In genomic region chr14:22846811-22847307, GRCh38 we compare ENCODE assay signal across 15 cellular contexts. TPM values are rescaled to one million over a fixed set of nuclear protein-coding genes. Genes with fewer than 3 reads are reported as not detected.
DNase-seq lines count a peak whose midpoint lies in the region; TF ChIP-seq lines count a peak whose summit lies in the region.
"Had no signal": no experiment of that assay in that cellular context is flagged by ENCODE, and none has a peak within 500 bp of the region (broad histone marks: within the 10 kb centered on the region; RNA-seq: fewer than 3 reads in every experiment).

No MANE protein-coding gene starts in this region.

- WGBS in GM23248 (ENCODE audit: low coverage in 1 of 2, low lambda C conversion rate in 2 of 2, missing lambda C conversion rate in 2 of 2), 2 experiments = 42 to 47% methylated on average over 8 to 11 of the region's 11 CpGs
- 64% methylated on average over 6 of the region's 11 CpGs for WGBS in mammary epithelial cell (ENCODE audit: low coverage, missing lambda C conversion rate)

- H3F3A ChIP-seq in GM23248 (ENCODE audit: insufficient read depth) = peaks cover 84% of the 10 kb centered on the region

- H3K36me3 ChIP-seq in GM23248 (ENCODE audit: low read depth) (peaks cover 43% of the 10 kb centered on the region), mammary epithelial cell (ENCODE audit: insufficient read depth, low read length) (peaks cover 37% of the 10 kb centered on the region), muscle layer of duodenum (ENCODE audit: control insufficient read depth in 1 of 2, insufficient read depth in 2 of 2, low read length in 2 of 2) (peaks cover 39 to 54% of the 10 kb centered on the region in 2 donors), stomach smooth muscle (ENCODE audit: control insufficient read depth in 2 of 2, insufficient read depth in 2 of 2, low read length in 2 of 2) (peaks cover 41 to 42% of the 10 kb centered on the region in 2 donors)

- no peak overlapping the region for H3K4me3 ChIP-seq in GM23248
- no peak overlapping the region for H3K4me3 ChIP-seq in mammary epithelial cell (replicated peaks in 1 of 3; ENCODE audit: insufficient read depth in 1 of 3, low read depth in 2 of 3, low read length in 3 of 3)
- no peak overlapping the region for H3K4me3 ChIP-seq in muscle layer of duodenum (ENCODE audit: low read depth in 1 of 2, low read length in 2 of 2)
- no peak overlapping the region for H3K4me3 ChIP-seq in stomach smooth muscle (ENCODE audit: low read length in 2 of 2)
- H3K4me3 ChIP-seq: GM23338, psoas muscle had no signal

- no peaks in the 10 kb centered on the region for H4K20me1 ChIP-seq in GM23248 (ENCODE audit: insufficient read depth)
- H4K20me1 ChIP-seq in mammary epithelial cell (ENCODE audit: insufficient read depth, low read length) = no peaks in the 10 kb centered on the region

- H3K4me2 ChIP-seq in GM23248 (ENCODE audit: unreplicated experiment) (peak overlapping the region; percentile 14), mammary epithelial cell (ENCODE audit: insufficient read depth, low read depth, low read length) (peak overlapping the region; percentile 1)
- H3K4me2 ChIP-seq: GM23338 had no signal

- no peaks in the 10 kb centered on the region for H3K9me2 ChIP-seq in GM23248 (ENCODE audit: insufficient read depth)

- intact Hi-C loops in mammary epithelial cell (cut with micrococcal nuclease) = no loop called here

- in situ Hi-C loops in GM23248 (cut with MboI) = no loop called here
- in situ Hi-C loops in mammary epithelial cell (cut with MboI; ENCODE audit: low sequenced_read_pairs in 2 of 2) = loop anchor here in 1 of 2 donors (25.0 kb wide), 1 partner anchor 285 kb away; no protein-coding TSS in a partner anchor

- TF ChIP-seq CTCF in mammary epithelial cell (conservative IDR thresholded peaks at IDR 0.05 in 1 of 2, IDR thresholded peaks at IDR 0.05 in 1 of 2; ENCODE audit: extremely low read depth in 1 of 2, insufficient read depth in 1 of 2, low read depth in 1 of 2, low read length in 2 of 2) = no peak

- no peaks in the 10 kb centered on the region for H3K9me3 ChIP-seq in GM23248 (ENCODE audit: low read depth)
- no peaks in the 10 kb centered on the region for H3K9me3 ChIP-seq in mammary epithelial cell (replicated peaks; ENCODE audit: insufficient read depth, low read length)
- no peaks in the 10 kb centered on the region for H3K9me3 ChIP-seq in muscle layer of duodenum (ENCODE audit: control insufficient read depth in 1 of 2, low read length in 2 of 2)
- no peaks in the 10 kb centered on the region for H3K9me3 ChIP-seq in stomach smooth muscle (ENCODE audit: control insufficient read depth in 2 of 2, low read length in 2 of 2)
- H3K9me3 ChIP-seq: psoas muscle had no signal

- H3K27me3 ChIP-seq in GM23248 (replicated peaks; ENCODE audit: insufficient read depth) (no peaks in the 10 kb centered on the region), mammary epithelial cell (ENCODE audit: insufficient read depth, low read length) (no peaks in the 10 kb centered on the region), muscle layer of duodenum (ENCODE audit: low read depth, low read length) (no peaks in the 10 kb centered on the region), stomach smooth muscle (ENCODE audit: control insufficient read depth in 1 of 2, insufficient read depth in 2 of 2, low read length in 2 of 2) (no peaks in the 10 kb centered on the region)
- H3K27me3 ChIP-seq: foreskin keratinocyte had no signal

- H3K4me1 ChIP-seq in GM23248 (ENCODE audit: insufficient read depth) (peaks cover 67% of the 10 kb centered on the region), mammary epithelial cell (ENCODE audit: insufficient read depth, low read length) (peaks cover 67% of the 10 kb centered on the region), muscle layer of duodenum (ENCODE audit: control insufficient read depth in 1 of 2, insufficient read depth in 2 of 2, low read length in 2 of 2) (peaks cover 19 to 61% of the 10 kb centered on the region in 2 donors), stomach smooth muscle (ENCODE audit: control insufficient read depth, insufficient read depth, low read length) (peaks cover 74% of the 10 kb centered on the region)

- CTCF ChIA-PET in mammary epithelial cell (lab: Charles Lee; ENCODE audit: low non-redundant PET) = no interaction called here

- H3K79me2 ChIP-seq in GM23248 (ENCODE audit: insufficient read depth) = peaks cover 46% of the 10 kb centered on the region
- peaks cover 49% of the 10 kb centered on the region for H3K79me2 ChIP-seq in mammary epithelial cell (ENCODE audit: insufficient read depth, low read length)

- DNase-seq in GM23248 (no peak), mammary epithelial cell (no peak), NCI-H1694 (lab: John Stamatoyannopoulos, UW) (no peak), NCI-H82 (lab: John Stamatoyannopoulos, UW) (no peak)
- no peak for DNase-seq in activated effector memory CD4-positive, alpha-beta T cell treated with anti-CD3 and anti-CD28 coated beads, Interleukin-2, amount 50 U/mL, for 16 hours
- no peak for DNase-seq in activated T-cell treated with anti-CD3 and anti-CD28 coated beads, Interleukin-2, amount 50 U/mL, for 1 hour
- DNase-seq: activated CD4-positive, alpha-beta T cell treated with anti-CD3 and anti-CD28 coated beads for 1 hour; activated T-cell treated with anti-CD3 and anti-CD28 coated beads, Interleukin-2, amount 50 U/mL, for 72 hours; CD4-positive, CD25-positive, alpha-beta regulatory T cell; foreskin keratinocyte; NCI-H524 treated with DMSO at 0.1 percent for 48 hours; psoas muscle had no signal

- peak overlapping the region; percentile 68 for H3K9ac ChIP-seq in GM23248
- H3K9ac ChIP-seq in mammary epithelial cell (ENCODE audit: insufficient read depth, low read length) = no peak overlapping the region
- H3K9ac ChIP-seq in stomach smooth muscle (ENCODE audit: low read length in 2 of 2) = peak overlapping the region in 1 of 2 donors; percentile 49

- dilution Hi-C loops in mammary epithelial cell (cut with HindIII; ENCODE audit: low sequenced_read_pairs) = no loop called here

- H3K27ac ChIP-seq in GM23248 (peak overlapping the region; percentile 94), mammary epithelial cell (ENCODE audit: insufficient read depth, low read depth, low read length) (no peak overlapping the region), muscle layer of duodenum (ENCODE audit: low read length) (peak overlapping the region; percentile 29), stomach smooth muscle (ENCODE audit: low read length) (peak overlapping the region; percentile 78)
- H3K27ac ChIP-seq: foreskin keratinocyte, psoas muscle had no signal

- no peak overlapping the region for H2AFZ ChIP-seq in GM23248
- H2AFZ ChIP-seq in mammary epithelial cell (ENCODE audit: low read depth, low read length) = no peak overlapping the region
- H2AFZ ChIP-seq: GM23338 had no signal

- BruUV-seq in mammary epithelial cell (replicated peaks; lab: Mats Ljungman, UMichigan) = TSS peak; percentile 24

RNA-seq across cellular contexts. Expression of gene MMP14, which starts 10.5 kb away (rescaled TPM):
- 450 and 475 TPM in 2 replicates for total RNA-seq in GM23248 (2014; rRNA removed; shearing (Covaris generic))
- 50.1 and 50.8 TPM in 2 replicates for polyA plus RNA-seq in GM23248 (2016; fragmentation: Nextera tagmentation; extraction: Ambion mirVana)
- 100 to 1,000 TPM; 525 to 766 TPM for total RNA-seq in mammary epithelial cell
- 351 TPM for polyA plus RNA-seq in mammary epithelial cell
- polyA minus RNA-seq in mammary epithelial cell = 343 TPM
- polyA plus RNA-seq: CD4-positive, CD25-positive, alpha-beta regulatory T cell had no signal

RNA-seq across cellular contexts. Expression of gene MRPL52, which starts 17.2 kb away (rescaled TPM):
- total RNA-seq in GM23248 (2014; rRNA removed; shearing (Covaris generic)) = 44.3 and 96.6 TPM in 2 replicates
- 208 and 230 TPM in 2 replicates for polyA plus RNA-seq in GM23248 (2016; fragmentation: Nextera tagmentation; extraction: Ambion mirVana)
- total RNA-seq in mammary epithelial cell = 100 to 1,000 TPM in 1 of 2 donors, 10 to 100 TPM in 1; 20.3 to 126 TPM
- polyA plus RNA-seq in mammary epithelial cell = 61.5 TPM
- polyA minus RNA-seq in mammary epithelial cell = 3.8 TPM

RNA-seq across cellular contexts. Expression of gene LRP10, which starts 24.7 kb away (rescaled TPM):
- total RNA-seq in GM23248 (2014; rRNA removed; shearing (Covaris generic)) = 202 and 253 TPM in 2 replicates
- polyA plus RNA-seq in GM23248 (2016; fragmentation: Nextera tagmentation; extraction: Ambion mirVana) = 159 and 161 TPM in 2 replicates
- total RNA-seq in mammary epithelial cell = 100 to 1,000 TPM; 122 to 134 TPM
- polyA plus RNA-seq in mammary epithelial cell = 110 TPM
- polyA minus RNA-seq in mammary epithelial cell = 360 TPM

RNA-seq across cellular contexts. Expression of gene SLC7A7, which starts 31.6 kb away (rescaled TPM):
- total RNA-seq in GM23248 (2014; rRNA removed; shearing (Covaris generic)) = 0.65 and 0.89 TPM in 2 replicates
- polyA plus RNA-seq in GM23248 (2016; fragmentation: Nextera tagmentation; extraction: Ambion mirVana) (0.63 and 1.7 TPM in 2 replicates), mammary epithelial cell (0.34 TPM)
- 1 to 10 TPM in 1 of 2 donors, under 1 TPM in 1; 0.78 to 1.0 TPM for total RNA-seq in mammary epithelial cell
- not detected for polyA minus RNA-seq in mammary epithelial cell
- total RNA-seq: CD4-positive, CD25-positive, alpha-beta regulatory T cell had no signal

RNA-seq across cellular contexts. Expression of gene REM2, which starts 36.2 kb away (rescaled TPM):
- total RNA-seq in GM23248 (2014; rRNA removed; shearing (Covaris generic)) = 0.22 TPM in 1 of 2 replicates, not detected in the other
- 0.29 TPM in 1 of 2 replicates, not detected in the other for polyA plus RNA-seq in GM23248 (2016; fragmentation: Nextera tagmentation; extraction: Ambion mirVana)
- under 1 TPM; 0.33 to 0.40 TPM for total RNA-seq in mammary epithelial cell
- 0.09 TPM for polyA plus RNA-seq in mammary epithelial cell
- polyA minus RNA-seq in mammary epithelial cell = not detected
